ENCODE assay signal across 8 cellular contexts in genomic region chr12:82685721-82686222, GRCh38. TPM values are rescaled to one million over a fixed set of nuclear protein-coding genes. Genes with fewer than 3 reads are reported as not detected.
DNase-seq lines count a peak whose midpoint lies in the region; ATAC-seq, FAIRE-seq and TF ChIP-seq lines count a peak whose summit lies in the region.

No MANE protein-coding gene starts in this region.

- TF ChIP-seq RAD21 in neural cell (conservative IDR thresholded peaks at IDR 0.05): peak; percentile 96

- H3K9me2 ChIP-seq in neural cell (ENCODE audit: insufficient read depth, low read length): no peaks in the 10 kb centered on the region

- peak overlapping the region; percentile 75 for H3K4me2 ChIP-seq in neural cell (ENCODE audit: low read length)

- no peak for TF ChIP-seq EP300 in neural cell (conservative IDR thresholded peaks at IDR 0.05; ENCODE audit: poor library complexity, severe bottlenecking)

- FAIRE-seq in G401.6 (lab: Jason Lieb, UNC): peak; percentile 67

- peaks cover 3% of the 10 kb centered on the region for H4K20me1 ChIP-seq in neural cell (ENCODE audit: insufficient read depth)

- H3K4me1 Mint-ChIP-seq in stimulated activated naive CD8-positive, alpha-beta T cell treated with anti-CD3 and anti-CD28 coated beads, Interleukin-15, amount 100 ng/mL, for 72 hours: peaks cover 10% of the 10 kb centered on the region

- H3K27ac Mint-ChIP-seq in stimulated activated naive CD8-positive, alpha-beta T cell treated with anti-CD3 and anti-CD28 coated beads, Interleukin-15, amount 100 ng/mL, for 72 hours: peak overlapping the region; percentile 89 to 94

- peak overlapping the region; percentile 83 for H3K9ac ChIP-seq in neural cell (ENCODE audit: low read length)

- DNase-seq in HCEC 1CT (peak; percentile 87), MG63 (peak; percentile 90), SHP77 (lab: John Stamatoyannopoulos, UW) (peak; percentile 86 to 93), activated gamma-delta T cell (lab: John Stamatoyannopoulos, UW) (peak; percentile 23), fibroblast of villous mesenchyme (ENCODE audit: low read depth) (peak; percentile 87)
- DNase-seq in stimulated activated naive CD8-positive, alpha-beta T cell treated with anti-CD3 and anti-CD28 coated beads, Interleukin-15, amount 100 ng/mL, for 72 hours: peak; percentile 87 to 93

- H2AFZ ChIP-seq in neural cell (ENCODE audit: low read depth, low read length): peak overlapping the region; percentile 63

- ATAC-seq in stimulated activated naive CD8-positive, alpha-beta T cell treated with anti-CD3 and anti-CD28 coated beads, Interleukin-15, amount 100 ng/mL, for 72 hours: peak; percentile 78

- TF ChIP-seq CTCF in fibroblast of villous mesenchyme (IDR thresholded peaks at IDR 0.05; ENCODE audit: insufficient read depth, low read depth, low read length) (peak; percentile 76), neural cell (IDR thresholded peaks at IDR 0.05; ENCODE audit: poor library complexity, severe bottlenecking) (peak; percentile 98)

- H3K27ac ChIP-seq in neural cell (ENCODE audit: low read length): peak overlapping the region; percentile 79

- H3K36me3 ChIP-seq in MG63 (no peaks in the 10 kb centered on the region), neural cell (ENCODE audit: insufficient read depth, low read length) (no peaks in the 10 kb centered on the region)

- no peaks in the 10 kb centered on the region for H3K9me3 ChIP-seq in MG63
- no peaks in the 10 kb centered on the region for H3K9me3 ChIP-seq in neural cell (ENCODE audit: low read length)

- H3K4me3 Mint-ChIP-seq in stimulated activated naive CD8-positive, alpha-beta T cell treated with anti-CD3 and anti-CD28 coated beads, Interleukin-15, amount 100 ng/mL, for 72 hours: peak overlapping the region; percentile 88 to 90

- H3K27me3 ChIP-seq in MG63 (no peaks in the 10 kb centered on the region; the same call in none of the 2 replicates), neural cell (ENCODE audit: insufficient read depth, low read depth, low read length) (no peaks in the 10 kb centered on the region)

- H3K4me3 ChIP-seq in MG63 (peak overlapping the region; percentile 87), fibroblast of villous mesenchyme (ENCODE audit: low read depth, low read length) (peak overlapping the region; percentile 79), neural cell (ENCODE audit: low read length) (peak overlapping the region; percentile 89)

- peaks cover 24% of the 10 kb centered on the region for H3K79me2 ChIP-seq in neural cell (replicated peaks; ENCODE audit: insufficient read depth, low read length)

- H3K27me3 Mint-ChIP-seq in stimulated activated naive CD8-positive, alpha-beta T cell treated with anti-CD3 and anti-CD28 coated beads, Interleukin-15, amount 100 ng/mL, for 72 hours: peaks cover 17% of the 10 kb centered on the region

- no peaks in the 10 kb centered on the region for H3K9me3 Mint-ChIP-seq in stimulated activated naive CD8-positive, alpha-beta T cell treated with anti-CD3 and anti-CD28 coated beads, Interleukin-15, amount 100 ng/mL, for 72 hours

- H3F3A ChIP-seq in neural cell (ENCODE audit: insufficient read depth, low read length, poor library complexity, severe bottlenecking): no peaks in the 10 kb centered on the region

TF ChIP-seq in neural cell, 6 proteins besides CTCF, POLR2A, EP300 and RAD21:
- no peak for TF ChIP-seq TAF1 (IDR thresholded peaks at IDR 0.05; ENCODE audit: low read depth)
- no peak for TF ChIP-seq MXI1 (conservative IDR thresholded peaks at IDR 0.05; ENCODE audit: poor library complexity, severe bottlenecking)
- TF ChIP-seq, protein P1, sequence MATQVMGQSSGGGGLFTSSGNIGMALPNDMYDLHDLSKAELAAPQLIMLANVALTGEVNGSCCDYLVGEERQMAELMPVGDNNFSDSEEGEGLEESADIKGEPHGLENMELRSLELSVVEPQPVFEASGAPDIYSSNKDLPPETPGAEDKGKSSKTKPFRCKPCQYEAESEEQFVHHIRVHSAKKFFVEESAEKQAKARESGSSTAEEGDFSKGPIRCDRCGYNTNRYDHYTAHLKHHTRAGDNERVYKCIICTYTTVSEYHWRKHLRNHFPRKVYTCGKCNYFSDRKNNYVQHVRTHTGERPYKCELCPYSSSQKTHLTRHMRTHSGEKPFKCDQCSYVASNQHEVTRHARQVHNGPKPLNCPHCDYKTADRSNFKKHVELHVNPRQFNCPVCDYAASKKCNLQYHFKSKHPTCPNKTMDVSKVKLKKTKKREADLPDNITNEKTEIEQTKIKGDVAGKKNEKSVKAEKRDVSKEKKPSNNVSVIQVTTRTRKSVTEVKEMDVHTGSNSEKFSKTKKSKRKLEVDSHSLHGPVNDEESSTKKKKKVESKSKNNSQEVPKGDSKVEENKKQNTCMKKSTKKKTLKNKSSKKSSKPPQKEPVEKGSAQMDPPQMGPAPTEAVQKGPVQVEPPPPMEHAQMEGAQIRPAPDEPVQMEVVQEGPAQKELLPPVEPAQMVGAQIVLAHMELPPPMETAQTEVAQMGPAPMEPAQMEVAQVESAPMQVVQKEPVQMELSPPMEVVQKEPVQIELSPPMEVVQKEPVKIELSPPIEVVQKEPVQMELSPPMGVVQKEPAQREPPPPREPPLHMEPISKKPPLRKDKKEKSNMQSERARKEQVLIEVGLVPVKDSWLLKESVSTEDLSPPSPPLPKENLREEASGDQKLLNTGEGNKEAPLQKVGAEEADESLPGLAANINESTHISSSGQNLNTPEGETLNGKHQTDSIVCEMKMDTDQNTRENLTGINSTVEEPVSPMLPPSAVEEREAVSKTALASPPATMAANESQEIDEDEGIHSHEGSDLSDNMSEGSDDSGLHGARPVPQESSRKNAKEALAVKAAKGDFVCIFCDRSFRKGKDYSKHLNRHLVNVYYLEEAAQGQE (IDR thresholded peaks at IDR 0.05; ENCODE audit: borderline replicate concordance): peak; percentile 14
- TF ChIP-seq SMC3 (conservative IDR thresholded peaks at IDR 0.05; ENCODE audit: poor library complexity): peak; percentile 93
- TF ChIP-seq POLR2AphosphoS5 (IDR thresholded peaks at IDR 0.05): peak; percentile 36
- TF ChIP-seq EZH2 (IDR thresholded peaks at IDR 0.05; ENCODE audit: borderline replicate concordance, insufficient read depth, low read length, poor library complexity, severe bottlenecking): no peak

RNA-seq across cellular contexts. Expression of gene TMTC2, which starts 0.9 kb away (rescaled TPM):
- total RNA-seq in MG63 (2014; rRNA removed; shearing (Covaris generic); ENCODE audit: low replicate concordance): 1.8 and 2.2 TPM in 2 replicates
- total RNA-seq in fibroblast of villous mesenchyme: 1.6 and 5.2 TPM in 2 replicates
- 20.3 and 20.6 TPM in 2 replicates for polyA plus RNA-seq in neural cell
- polyA minus RNA-seq in neural cell: 66.5 and 73.4 TPM in 2 replicates

Comparison
In these comparisons a context has a peak if more than half of its experiments do, and no peak if none do; other contexts are left out.
1. Peak in every context shown above with its lines: DNase-seq, ATAC-seq, H3K4me3 ChIP-seq and H3K27ac ChIP-seq.
2. DNase-seq: peak in every context shown above with its lines; median percentile 90 in MG63; 90 in stimulated activated naive CD8-positive, alpha-beta T cell treated with anti-CD3 and anti-CD28 coated beads, Interleukin-15, amount 100 ng/mL, for 72 hours; 90 in SHP77; 87 in HCEC 1CT; 87 in fibroblast of villous mesenchyme; 23 in activated gamma-delta T cell.